24 cellular contexts compared by ENCODE assay signal in genomic region chr5:171395042-171395441, GRCh38. TPM values are rescaled to one million over a fixed set of nuclear protein-coding genes. Genes with fewer than 3 reads are reported as not detected.
DNase-seq lines count a peak whose midpoint lies in the region; ATAC-seq and TF ChIP-seq lines count a peak whose summit lies in the region.
"Had no signal": no experiment of that assay in that cellular context is flagged by ENCODE, and none has a peak within 500 bp of the region (broad histone marks: within the 10 kb centered on the region; RNA-seq: fewer than 3 reads in every experiment).

No MANE protein-coding gene starts in this region.

- H3K27me3 Mint-ChIP-seq in MCF 10A (ENCODE audit: insufficient read depth, unreplicated experiment) (no peaks in the 10 kb centered on the region), IgD-negative memory B cell (no peaks in the 10 kb centered on the region)
- peaks cover 8% of the 10 kb centered on the region for H3K27me3 Mint-ChIP-seq in activated naive CD8-positive, alpha-beta T cell treated with anti-CD3 and anti-CD28 coated beads for 36 hours
- H3K27me3 Mint-ChIP-seq: CD4-positive, CD25-positive, alpha-beta regulatory T cell; effector memory CD8-positive, alpha-beta T cell had no signal

- H3K4me1 Mint-ChIP-seq in MCF 10A (ENCODE audit: insufficient read depth, unreplicated experiment) (peaks cover 67% of the 10 kb centered on the region), IgD-negative memory B cell (peaks cover 36 to 46% (median 40%) of the 10 kb centered on the region in 3 donors)
- H3K4me1 Mint-ChIP-seq in activated naive CD8-positive, alpha-beta T cell treated with anti-CD3 and anti-CD28 coated beads for 36 hours: peaks cover 75% of the 10 kb centered on the region
- peaks cover 74% of the 10 kb centered on the region for H3K4me1 Mint-ChIP-seq in stimulated activated effector memory CD8-positive, alpha-beta T cell treated with anti-CD3 and anti-CD28 coated beads, Interleukin-12 subunit alpha, Interleukin-12 subunit beta, amount 100 ng/mL, for 72 hours

- H2AFZ ChIP-seq in mammary epithelial cell (ENCODE audit: low read depth, low read length): no peak overlapping the region

- BruUV-seq in MCF 10A (replicated peaks; lab: Mats Ljungman, UMichigan): no TSS peak
- BruUV-seq in mammary epithelial cell (replicated peaks; lab: Mats Ljungman, UMichigan): no TSS peak

- peaks cover 90% of the 10 kb centered on the region for H4K20me1 ChIP-seq in mammary epithelial cell (ENCODE audit: insufficient read depth, low read length)

- dilution Hi-C loops in mammary epithelial cell (cut with HindIII; ENCODE audit: low sequenced_read_pairs): no loop called here

- H3K4me2 ChIP-seq in mammary epithelial cell (ENCODE audit: insufficient read depth, low read depth, low read length): no peak overlapping the region

- H3K36me3 ChIP-seq in mammary epithelial cell (ENCODE audit: insufficient read depth, low read length): peaks cover 75% of the 10 kb centered on the region
- H3K36me3 ChIP-seq in esophagus muscularis mucosa: peaks cover 36 to 95% (median 72%) of the 10 kb centered on the region in 4 donors

- peaks cover 100% of the 10 kb centered on the region for H3K79me2 ChIP-seq in mammary epithelial cell (ENCODE audit: insufficient read depth, low read length)

- no peaks in the 10 kb centered on the region for H3K9me3 Mint-ChIP-seq in MCF 10A (ENCODE audit: unreplicated experiment)
- no peaks in the 10 kb centered on the region for H3K9me3 Mint-ChIP-seq in IgD-negative memory B cell
- H3K9me3 Mint-ChIP-seq in activated naive CD8-positive, alpha-beta T cell treated with anti-CD3 and anti-CD28 coated beads for 36 hours: no peaks in the 10 kb centered on the region
- H3K9me3 Mint-ChIP-seq in stimulated activated effector memory CD8-positive, alpha-beta T cell treated with anti-CD3 and anti-CD28 coated beads, Interleukin-12 subunit alpha, Interleukin-12 subunit beta, amount 100 ng/mL, for 72 hours: no peaks in the 10 kb centered on the region
- H3K9me3 Mint-ChIP-seq: effector memory CD8-positive, alpha-beta T cell had no signal

- WGBS in mammary epithelial cell (ENCODE audit: low coverage, missing lambda C conversion rate): 79% methylated on average over 6 of the region's 7 CpGs
- 92% methylated on average over 7 of the region's 7 CpGs for WGBS in esophagus muscularis mucosa

- intact Hi-C loops in MCF 10A (cut with micrococcal nuclease): no loop called here
- intact Hi-C loops in mammary epithelial cell (cut with micrococcal nuclease): no loop called here
- intact Hi-C loops in esophagus muscularis mucosa (cut with DNase I): no loop called here

- DNase-seq in MCF 10A (ENCODE audit: unreplicated experiment) (peak; percentile 25), mammary epithelial cell (no peak), esophagus muscularis mucosa (ENCODE audit: extremely low spot score) (no peak), GM10266 (ENCODE audit: extremely low spot score) (no peak)
- DNase-seq in activated naive CD8-positive, alpha-beta T cell treated with anti-CD3 and anti-CD28 coated beads for 36 hours: no peak
- no peak for DNase-seq in stimulated activated effector memory CD8-positive, alpha-beta T cell treated with anti-CD3 and anti-CD28 coated beads, Interleukin-12 subunit alpha, Interleukin-12 subunit beta, amount 100 ng/mL, for 72 hours (ENCODE audit: low spot score in 2 of 2)
- DNase-seq: brain microvascular endothelial cell; CD4-positive, CD25-positive, alpha-beta regulatory T cell; DMS153; effector memory CD8-positive, alpha-beta T cell; KG1; NCI-H1048; NCI-H1930; NCI-H82; OCI-M1; SHP77; small intestine; stimulated activated naive CD4-positive, alpha-beta T cell; SW 1271; tibial artery had no signal

- H3K27me3 ChIP-seq in mammary epithelial cell (ENCODE audit: insufficient read depth, low read length) (no peaks in the 10 kb centered on the region), esophagus muscularis mucosa (no peaks in the 10 kb centered on the region)
- H3K27me3 ChIP-seq: brain microvascular endothelial cell, neutrophil, tibial artery had no signal

- no peak for TF ChIP-seq EP300 in esophagus muscularis mucosa (IDR thresholded peaks at IDR 0.05)

- peaks cover 27% of the 10 kb centered on the region for H3K4me1 ChIP-seq in mammary epithelial cell (ENCODE audit: insufficient read depth, low read length)
- peaks cover 29 to 61% (median 43%) of the 10 kb centered on the region in 4 donors for H3K4me1 ChIP-seq in esophagus muscularis mucosa

- no peak for ATAC-seq in stimulated activated effector memory CD8-positive, alpha-beta T cell treated with anti-CD3 and anti-CD28 coated beads, Interleukin-12 subunit alpha, Interleukin-12 subunit beta, amount 100 ng/mL, for 72 hours
- ATAC-seq in HG03354 (IDR thresholded peaks at IDR 0.05; ENCODE audit: poor library complexity, severe bottlenecking, unreplicated experiment): no peak
- ATAC-seq: effector memory CD8-positive, alpha-beta T cell; HCT116 had no signal

- TF ChIP-seq CTCF in MCF 10A (IDR thresholded peaks at IDR 0.05; ENCODE audit: unreplicated experiment) (no peak), mammary epithelial cell (conservative IDR thresholded peaks at IDR 0.05 in 1 of 2, IDR thresholded peaks at IDR 0.05 in 1 of 2; ENCODE audit: extremely low read depth in 1 of 2, insufficient read depth in 1 of 2, low read depth in 1 of 2, low read length in 2 of 2) (no peak), esophagus muscularis mucosa (IDR thresholded peaks at IDR 0.05) (no peak), GM10266 (IDR thresholded peaks at IDR 0.05; ENCODE audit: control insufficient read depth, insufficient read depth, low read depth, missing control alignments) (no peak)

- no peak overlapping the region for H3K4me3 Mint-ChIP-seq in MCF 10A (ENCODE audit: unreplicated experiment)
- peak overlapping the region in 1 of 4 donors; percentile 11 for H3K4me3 Mint-ChIP-seq in IgD-negative memory B cell
- peak overlapping the region; percentile 1 for H3K4me3 Mint-ChIP-seq in activated naive CD8-positive, alpha-beta T cell treated with anti-CD3 and anti-CD28 coated beads for 36 hours
- peak overlapping the region; percentile 20 for H3K4me3 Mint-ChIP-seq in stimulated activated effector memory CD8-positive, alpha-beta T cell treated with anti-CD3 and anti-CD28 coated beads, Interleukin-12 subunit alpha, Interleukin-12 subunit beta, amount 100 ng/mL, for 72 hours
- H3K4me3 Mint-ChIP-seq: effector memory CD8-positive, alpha-beta T cell had no signal

- H3K36me3 Mint-ChIP-seq in MCF 10A (ENCODE audit: insufficient read depth, unreplicated experiment) (peaks cover 100% of the 10 kb centered on the region), IgD-negative memory B cell (peaks cover 14% of the 10 kb centered on the region)
- H3K36me3 Mint-ChIP-seq in activated naive CD8-positive, alpha-beta T cell treated with anti-CD3 and anti-CD28 coated beads for 36 hours: peaks cover 86% of the 10 kb centered on the region
- H3K36me3 Mint-ChIP-seq in stimulated activated effector memory CD8-positive, alpha-beta T cell treated with anti-CD3 and anti-CD28 coated beads, Interleukin-12 subunit alpha, Interleukin-12 subunit beta, amount 100 ng/mL, for 72 hours: peaks cover 100% of the 10 kb centered on the region

- H3K27ac ChIP-seq in mammary epithelial cell (ENCODE audit: insufficient read depth, low read depth, low read length) (no peak overlapping the region), esophagus muscularis mucosa (replicated peaks in 1 of 4) (no peak overlapping the region)
- H3K27ac ChIP-seq: brain microvascular endothelial cell, neutrophil, tibial artery had no signal

- POLR2A ChIA-PET in MCF 10A (lab: Yijun Ruan, JAX): interaction anchor here (1.1 to 3.6 kb wide), 2 partner anchors 10 kb away, joined by 4 to 14 read pairs; no protein-coding TSS in a partner anchor

- TF ChIP-seq POLR2A in esophagus muscularis mucosa (IDR thresholded peaks at IDR 0.05; ENCODE audit: low read depth): no peak

- no peak overlapping the region for H3K27ac Mint-ChIP-seq in MCF 10A (ENCODE audit: low read depth, unreplicated experiment)
- peak overlapping the region in 2 of 3 donors; percentile 53 to 73 for H3K27ac Mint-ChIP-seq in IgD-negative memory B cell
- peak overlapping the region; percentile 22 for H3K27ac Mint-ChIP-seq in activated naive CD8-positive, alpha-beta T cell treated with anti-CD3 and anti-CD28 coated beads for 36 hours
- H3K27ac Mint-ChIP-seq in stimulated activated effector memory CD8-positive, alpha-beta T cell treated with anti-CD3 and anti-CD28 coated beads, Interleukin-12 subunit alpha, Interleukin-12 subunit beta, amount 100 ng/mL, for 72 hours: peak overlapping the region; percentile 83
- H3K27ac Mint-ChIP-seq: CD4-positive, CD25-positive, alpha-beta regulatory T cell had no signal

- H3K9me3 ChIP-seq in mammary epithelial cell (replicated peaks; ENCODE audit: insufficient read depth, low read length) (no peaks in the 10 kb centered on the region), esophagus muscularis mucosa (no peaks in the 10 kb centered on the region)
- H3K9me3 ChIP-seq: neutrophil, tibial artery had no signal

- H3K9ac ChIP-seq in mammary epithelial cell (ENCODE audit: insufficient read depth, low read length): no peak overlapping the region

- H3K4me3 ChIP-seq in mammary epithelial cell (replicated peaks in 1 of 3; ENCODE audit: insufficient read depth in 1 of 3, low read depth in 2 of 3, low read length in 3 of 3) (no peak overlapping the region), esophagus muscularis mucosa (no peak overlapping the region)
- H3K4me3 ChIP-seq: tibial artery had no signal

- in situ Hi-C loops in mammary epithelial cell (cut with MboI; ENCODE audit: low sequenced_read_pairs in 2 of 2): no loop called here

- CTCF ChIA-PET in MCF 10A (lab: Yijun Ruan, JAX) (interaction anchor here (1.4 to 4.7 kb wide), 2 partner anchors 11 to 517 kb away, joined by 3 to 20 read pairs; no protein-coding TSS in a partner anchor), mammary epithelial cell (lab: Charles Lee; ENCODE audit: low non-redundant PET) (no interaction called here)

RNA-seq across cellular contexts. Expression of gene NPM1, which starts 7.4 kb away (rescaled TPM):
- total RNA-seq in MCF 10A (2022) (3,249 and 4,548 TPM in 2 replicates), mammary epithelial cell (1,000 to 10,000 TPM in 1 of 2 donors, 100 to 1,000 TPM in 1; 697 to 1,594 TPM), esophagus muscularis mucosa (100 to 1,000 TPM; 388 to 648 (median 553) TPM)
- polyA plus RNA-seq in mammary epithelial cell (4,940 TPM), IgD-negative memory B cell (715 TPM)
- 938 TPM for polyA minus RNA-seq in mammary epithelial cell
- total RNA-seq in activated naive CD8-positive, alpha-beta T cell treated with anti-CD3 and anti-CD28 coated beads for 36 hours: 1,000 to 10,000 TPM; 4,728 to 4,890 TPM

RNA-seq across cellular contexts. Expression of gene FGF18, which starts 24.4 kb away (rescaled TPM):
- total RNA-seq in MCF 10A (2022): not detected in 2 replicates
- total RNA-seq in mammary epithelial cell: under 1 TPM in 1 of 2 donors, not detected in 1; 0.24 TPM
- polyA plus RNA-seq in mammary epithelial cell: not detected
- polyA minus RNA-seq in mammary epithelial cell: not detected
- polyA plus RNA-seq in IgD-negative memory B cell: not detected
- under 1 TPM; 0.21 to 0.28 TPM for total RNA-seq in activated naive CD8-positive, alpha-beta T cell treated with anti-CD3 and anti-CD28 coated beads for 36 hours
- total RNA-seq in esophagus muscularis mucosa: under 1 TPM in 3 of 4 donors, not detected in 1; 0.66 to 0.91 (median 0.86) TPM
